In the genomic region with DNA sequence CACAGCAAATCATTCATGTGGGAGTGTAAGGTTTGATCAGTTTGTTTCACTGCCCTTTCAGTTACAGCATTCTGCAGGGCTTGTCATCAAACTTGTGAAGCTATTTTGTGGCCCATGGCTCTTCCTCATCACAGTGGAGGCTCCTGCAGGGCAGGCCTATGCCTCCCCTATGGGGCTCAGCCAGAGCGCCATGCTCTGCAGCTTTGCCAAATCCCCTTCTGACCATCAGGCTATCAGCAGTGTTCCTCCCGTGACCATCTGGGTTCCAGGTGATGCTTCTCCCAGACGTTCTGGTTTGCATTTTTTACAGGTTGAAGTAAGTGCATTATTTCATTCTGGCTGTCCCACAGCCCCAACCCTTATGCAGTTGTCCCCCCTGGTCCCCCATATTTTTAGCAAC, we compare ENCODE assay signal across 10 cellular contexts. TPM values are rescaled to one million over a fixed set of nuclear protein-coding genes. Genes with fewer than 3 reads are reported as not detected.
"Had no signal": no experiment of that assay in that cellular context is flagged by ENCODE, and none has a peak within 500 bp of the region (broad histone marks: within the 10 kb centered on the region; RNA-seq: fewer than 3 reads in every experiment).

No MANE protein-coding gene starts in this region.

- H3K9me3 ChIP-seq: HAP-1 had no signal

- ATAC-seq: HCT116, HepG2 had no signal

- H3K36me3 ChIP-seq: HAP-1 had no signal

- H3K27ac ChIP-seq: GM23248 had no signal

- H3K4me1 ChIP-seq: HAP-1 had no signal

- H3K4me3 ChIP-seq: GM23248, HAP-1 had no signal

- DNase-seq: GM23248, GOT3, H7, HFFc6, KBM-7 had no signal

RNA-seq across cellular contexts. Expression of a gene that starts 28.1 kb away (rescaled TPM):
- total RNA-seq: GM23248, H4, H7, HepG2, HFFc6, HT-29 had no signal

RNA-seq across cellular contexts. Expression of a gene that starts 46.1 kb away (rescaled TPM):
- total RNA-seq: GM23248, HepG2, HFFc6, HT-29 had no signal
